Comparison of ENCODE assay signal across 8 cellular contexts in the genomic region with DNA sequence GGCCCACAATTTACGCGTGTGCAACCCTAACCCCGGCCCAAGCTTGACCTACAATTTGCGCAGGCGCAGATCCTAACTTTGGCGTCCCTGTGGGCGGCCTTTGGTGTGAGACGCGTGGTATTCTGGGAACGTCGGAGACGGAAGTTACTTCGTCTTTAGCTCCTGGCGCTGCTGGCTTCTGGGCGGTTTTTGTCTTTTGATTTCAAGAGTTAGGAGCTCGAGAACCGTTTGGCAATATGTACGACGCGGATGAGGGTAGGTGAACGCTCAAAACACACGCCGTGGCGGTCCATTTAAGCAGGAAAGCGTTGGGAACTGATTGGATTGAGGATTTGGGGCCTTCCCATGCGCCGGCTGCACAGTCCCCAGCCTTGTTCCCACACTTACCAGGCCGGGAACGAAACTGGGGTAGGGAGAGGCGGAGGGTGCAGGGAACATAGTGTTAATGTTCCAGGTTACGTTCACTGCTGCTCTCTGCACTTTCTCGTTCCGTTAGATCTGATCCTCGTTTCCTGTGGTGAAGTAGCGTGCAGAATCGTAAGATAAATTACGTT. TPM values are rescaled to one million over a fixed set of nuclear protein-coding genes. Genes with fewer than 3 reads are reported as not detected.
DNase-seq lines count a peak whose midpoint lies in the region; ATAC-seq and TF ChIP-seq lines count a peak whose summit lies in the region.

Gene POLR2B (plus strand): TSS at position 147 of the 554 bp plus-strand sequence. CDS start 90 bp downstream, at position 237.

- H3K9me3 Mint-ChIP-seq in chondrocyte (ENCODE audit: low read depth): no peaks in the 10 kb centered on the region

- H3K27me3 Mint-ChIP-seq in chondrocyte (ENCODE audit: low read depth): no peaks in the 10 kb centered on the region

- peak; percentile 92 for DNase-seq in AG10803 (ENCODE audit: low read depth)
- DNase-seq in NCI-H460 (ENCODE audit: extremely low read depth, low read depth): peak; percentile 93
- DNase-seq in activated CD4-positive, alpha-beta T cell treated with anti-CD3 and anti-CD28 coated beads for 24 hours (ENCODE audit: low read depth in 2 of 2): peak; percentile 73 to 85
- DNase-seq in chondrocyte (ENCODE audit: low spot score): no peak
- peak; percentile 84 for DNase-seq in kidney glomerular epithelial cell (lab: John Stamatoyannopoulos, UW)
- DNase-seq in stimulated activated CD4-positive, alpha-beta T cell treated with anti-CD3 and anti-CD28 coated beads, Interleukin-1b, Interleukin-23, amount 100 ng/mL, for 24 hours (ENCODE audit: low read depth in 4 of 4, low spot score in 1 of 4): peak; percentile 67 to 89 (median 82)

- TF ChIP-seq CTCF in AG10803 (conservative IDR thresholded peaks at IDR 0.05; ENCODE audit: low read length): no peak
- no peak for TF ChIP-seq CTCF in chondrocyte (IDR thresholded peaks at IDR 0.05)

- peak; percentile 45 for ATAC-seq in GM19043 (IDR thresholded peaks at IDR 0.05; ENCODE audit: low read depth, unreplicated experiment)
- ATAC-seq in HG03378 (IDR thresholded peaks at IDR 0.05; ENCODE audit: unreplicated experiment): peak; percentile 55

- peak within 1 kb of the TSS; percentile 100 for H3K27ac Mint-ChIP-seq in chondrocyte (ENCODE audit: unreplicated experiment)

- peak within 1 kb of the TSS; percentile 100 for H3K4me3 Mint-ChIP-seq in chondrocyte (ENCODE audit: unreplicated experiment)

- H3K4me1 Mint-ChIP-seq in chondrocyte (ENCODE audit: low read depth): peaks cover 58% of the 10 kb centered on the region

- peak within 1 kb of the TSS; percentile 99 for H3K4me3 ChIP-seq in AG10803 (ENCODE audit: low read length)

- peaks cover under 1% of the 10 kb centered on the region for H3K36me3 Mint-ChIP-seq in chondrocyte (ENCODE audit: low read depth)

RNA-seq across cellular contexts. Expression of gene POLR2B, which starts in this region (rescaled TPM):
- 111 and 116 TPM in 2 replicates for total RNA-seq in NCI-H460 (2014; rRNA removed; shearing (Covaris generic))
- polyA plus RNA-seq in NCI-H460 (2014; cell fraction: nucleus; rRNA removed): 96.0 and 105 TPM in 2 replicates
- total RNA-seq in chondrocyte: 51.4 to 56.8 TPM (median 55.2 TPM) in 3 replicates
